35 cellular contexts compared by ENCODE assay signal in genomic region chr6:6191909-6192308, GRCh38.
"Had no signal": no experiment of that assay in that cellular context is flagged by ENCODE, and none has a peak within 500 bp of the region (broad histone marks: within the 10 kb centered on the region; RNA-seq: fewer than 3 reads in every experiment).

No MANE protein-coding gene starts in this region.

- DNase-seq: activated B cell treated with CpG ODN at 0.5 μM for 24 hours; activated CD4-positive, alpha-beta memory T cell treated with anti-CD3 and anti-CD28 coated beads for 36 hours; activated CD4-positive, alpha-beta T cell treated with anti-CD3 and anti-CD28 coated beads for 4 hours; activated CD4-positive, alpha-beta T cell treated with anti-CD3 and anti-CD28 coated beads, Interleukin-2, amount 50 U/mL, for 1 hour; activated CD4-positive, alpha-beta T cell treated with anti-CD3 and anti-CD28 coated beads, Interleukin-2, amount 50 U/mL, for 4 hours; activated CD4-positive, CD25-positive, alpha-beta regulatory T cell treated with anti-CD3 and anti-CD28 coated beads, Interleukin-2, amount 50 U/mL, for 72 hours; activated CD8-positive, alpha-beta memory T cell treated with anti-CD3 and anti-CD28 coated beads, Interleukin-2, amount 50 U/mL, for 4 hours; activated CD8-positive, alpha-beta T cell treated with anti-CD3 and anti-CD28 coated beads for 36 hours; activated effector memory CD4-positive, alpha-beta T cell treated with anti-CD3 and anti-CD28 coated beads, Interleukin-2, amount 50 U/mL, for 16 hours; activated gamma-delta T cell treated with Interleukin-2 at 50 U/mL for 16 hours; activated naive CD4-positive, alpha-beta T cell; activated naive CD4-positive, alpha-beta T cell treated with anti-CD3 and anti-CD28 coated beads, Interleukin-2, amount 50 U/mL, for 16 hours; activated naive CD8-positive, alpha-beta T cell treated with anti-CD3 and anti-CD28 coated beads for 36 hours; activated T-cell treated with anti-CD3 and anti-CD28 coated beads for 4 hours; activated T-cell treated with anti-CD3 and anti-CD28 coated beads, Interleukin-2, amount 50 U/mL, for 1 hour; activated T-cell treated with anti-CD3 and anti-CD28 coated beads, Interleukin-2, amount 50 U/mL, for 4 hours; activated T-cell treated with anti-CD3 and anti-CD28 coated beads, Interleukin-2, amount 50 U/mL, for 72 hours; adrenal gland; amniotic stem cell; aorta; body of pancreas; brain microvascular endothelial cell; central memory CD4-positive, alpha-beta T cell; T-helper 9 cell had no signal

- H3K9me3 Mint-ChIP-seq: activated B cell treated with CpG ODN at 0.5 μM for 24 hours; activated CD4-positive, alpha-beta T cell treated with anti-CD3 and anti-CD28 coated beads, Interleukin-2, amount 10 ng/mL, durations not matched to agents 24 days and 14 days; activated CD8-positive, alpha-beta T cell treated with anti-CD3 and anti-CD28 coated beads for 36 hours; activated T-cell treated with anti-CD3 and anti-CD28 coated beads, Interleukin-2, amount 50 U/mL, for 4 hours; T-helper 2 cell treated with Interferon-gamma antibody and Interleukin-4, amounts not matched to agents 5 μg/mL and 100 μg/mL, for 36 hours had no signal

- H3K27ac ChIP-seq: adrenal gland, body of pancreas, brain microvascular endothelial cell, breast epithelium, VCaP had no signal

- H3K27me3 Mint-ChIP-seq: activated CD4-positive, alpha-beta T cell treated with anti-CD3 and anti-CD28 coated beads, Interleukin-2, amount 10 ng/mL, durations not matched to agents 24 days and 14 days had no signal

- H3K9me3 ChIP-seq: adrenal gland, body of pancreas, breast epithelium had no signal

- H3K4me1 Mint-ChIP-seq: activated B cell treated with CpG ODN at 0.5 μM for 24 hours; activated CD4-positive, alpha-beta T cell treated with anti-CD3 and anti-CD28 coated beads, Interleukin-2, amount 10 ng/mL, durations not matched to agents 24 days and 14 days; activated naive CD8-positive, alpha-beta T cell treated with anti-CD3 and anti-CD28 coated beads for 36 hours; activated T-helper 17 cell treated with anti-CD3 and anti-CD28 coated beads, Interleukin-2, amount 50 U/mL, for 72 hours had no signal

- H3K4me3 ChIP-seq: adrenal gland, body of pancreas, breast epithelium had no signal

- H3K4me1 ChIP-seq: adrenal gland, body of pancreas, breast epithelium had no signal

- FAIRE-seq: astrocyte, TTC549 had no signal

- H3K27ac Mint-ChIP-seq: activated B cell treated with CpG ODN at 0.5 μM for 24 hours; activated CD4-positive, alpha-beta memory T cell treated with anti-CD3 and anti-CD28 coated beads for 36 hours; activated CD4-positive, alpha-beta T cell treated with anti-CD3 and anti-CD28 coated beads, Interleukin-2, amount 10 ng/mL, durations not matched to agents 24 days and 14 days; activated CD8-positive, alpha-beta T cell treated with anti-CD3 and anti-CD28 coated beads for 36 hours; activated naive CD4-positive, alpha-beta T cell treated with anti-CD3 and anti-CD28 coated beads for 36 hours; activated naive CD4-positive, alpha-beta T cell treated with anti-CD3 and anti-CD28 coated beads, Interleukin-2, amount 50 U/mL, for 72 hours; activated naive CD8-positive, alpha-beta T cell treated with anti-CD3 and anti-CD28 coated beads for 36 hours; activated T-cell treated with anti-CD3 and anti-CD28 coated beads, Interleukin-2, amount 50 U/mL, for 72 hours; activated T-helper 1 cell treated with anti-CD3 and anti-CD28 coated beads, Interleukin-12 subunit alpha, Interleukin-12 subunit beta, Interleukin-2, Interleukin-4 antibody, amounts not matched to agents 30 ng/mL and 10 ng/mL and 1 ng/mL, durations not matched to agents 14 hours and 24 hours and 36 hours; activated T-helper 17 cell treated with anti-CD3 and anti-CD28 coated beads, Interleukin-2, amount 50 U/mL, for 72 hours; T-helper 1 cell treated with Interleukin-12 subunit alpha and Interleukin-12 subunit beta and Interleukin-4 antibody, amounts not matched to agents 30 μg/mL and 1 μg/mL, for 36 hours; T-helper 2 cell treated with Interferon-gamma antibody and Interleukin-4, amounts not matched to agents 5 μg/mL and 100 μg/mL, for 36 hours had no signal

- ATAC-seq: activated CD8-positive, alpha-beta T cell treated with anti-CD3 and anti-CD28 coated beads for 36 hours; activated naive CD4-positive, alpha-beta T cell treated with anti-CD3 and anti-CD28 coated beads, Interleukin-2, amount 50 U/mL, for 72 hours; activated T-cell treated with anti-CD3 and anti-CD28 coated beads, Interleukin-2, amount 50 U/mL, for 4 hours; activated T-cell treated with anti-CD3 and anti-CD28 coated beads, Interleukin-2, amount 50 U/mL, for 72 hours; activated T-helper 17 cell treated with anti-CD3 and anti-CD28 coated beads, Interleukin-2, amount 50 U/mL, for 72 hours; body of pancreas had no signal

- H3K4me3 Mint-ChIP-seq: activated B cell treated with CpG ODN at 0.5 μM for 24 hours; activated CD4-positive, alpha-beta memory T cell treated with anti-CD3 and anti-CD28 coated beads for 36 hours; activated CD4-positive, alpha-beta T cell treated with anti-CD3 and anti-CD28 coated beads, Interleukin-2, amount 10 ng/mL, durations not matched to agents 24 days and 14 days; activated CD8-positive, alpha-beta T cell treated with anti-CD3 and anti-CD28 coated beads for 36 hours; activated naive CD4-positive, alpha-beta T cell treated with anti-CD3 and anti-CD28 coated beads for 36 hours; activated naive CD8-positive, alpha-beta T cell treated with anti-CD3 and anti-CD28 coated beads for 36 hours; activated T-cell treated with anti-CD3 and anti-CD28 coated beads, Interleukin-2, amount 50 U/mL, for 4 hours; activated T-cell treated with anti-CD3 and anti-CD28 coated beads, Interleukin-2, amount 50 U/mL, for 72 hours; activated T-helper 1 cell treated with anti-CD3 and anti-CD28 coated beads, Interleukin-12 subunit alpha, Interleukin-12 subunit beta, Interleukin-2, Interleukin-4 antibody, amounts not matched to agents 30 ng/mL and 10 ng/mL and 1 ng/mL, durations not matched to agents 14 hours and 24 hours and 36 hours; activated T-helper 17 cell treated with anti-CD3 and anti-CD28 coated beads, Interleukin-2, amount 50 U/mL, for 72 hours; T-helper 1 cell treated with Interleukin-12 subunit alpha and Interleukin-12 subunit beta and Interleukin-4 antibody, amounts not matched to agents 30 μg/mL and 1 μg/mL, for 36 hours; T-helper 2 cell treated with Interferon-gamma antibody and Interleukin-4, amounts not matched to agents 5 μg/mL and 100 μg/mL, for 36 hours had no signal

- H3K36me3 ChIP-seq: brain microvascular endothelial cell, breast epithelium had no signal

- H3K27me3 ChIP-seq: adrenal gland, body of pancreas, brain microvascular endothelial cell had no signal

- H3K36me3 Mint-ChIP-seq: activated CD4-positive, alpha-beta memory T cell treated with anti-CD3 and anti-CD28 coated beads for 36 hours; activated naive CD8-positive, alpha-beta T cell treated with anti-CD3 and anti-CD28 coated beads for 36 hours had no signal
